ENCODE assay signal across 8 cellular contexts in the genomic region with DNA sequence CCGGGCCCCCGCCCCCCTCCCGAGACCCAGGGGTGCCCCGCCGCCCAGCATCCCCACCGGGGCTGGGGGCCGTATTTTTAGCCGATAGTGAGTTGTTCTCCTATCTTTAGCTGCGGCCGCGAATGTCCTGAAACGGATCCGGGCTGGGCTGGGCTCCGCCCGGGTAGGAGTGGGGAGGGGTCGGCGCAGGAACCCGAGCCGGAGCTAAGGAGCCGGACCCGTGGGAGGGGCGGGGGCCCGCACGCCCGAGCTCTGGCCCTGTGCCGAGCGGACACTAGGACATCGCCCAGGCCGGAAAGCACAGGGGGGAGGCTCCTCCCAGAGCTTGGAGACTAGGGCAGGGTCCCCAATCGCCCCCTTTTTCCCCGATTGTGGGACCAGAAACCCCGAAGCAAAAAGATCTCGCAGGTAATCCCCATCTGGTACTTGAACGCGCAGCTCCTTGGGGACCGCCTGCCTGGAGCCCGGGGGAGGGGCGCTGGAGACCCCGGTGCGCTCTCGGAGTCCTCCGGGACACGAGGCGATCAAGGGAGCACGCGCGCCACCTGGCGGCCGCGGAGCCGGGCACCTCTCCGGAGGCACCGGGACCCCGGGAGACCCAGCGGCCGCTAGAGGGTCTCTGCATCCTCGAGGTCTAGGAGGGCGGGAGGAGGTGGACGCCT. TPM values are rescaled to one million over a fixed set of nuclear protein-coding genes. Genes with fewer than 3 reads are reported as not detected.
DNase-seq lines count a peak whose midpoint lies in the region; ATAC-seq, FAIRE-seq and TF ChIP-seq lines count a peak whose summit lies in the region.

No MANE protein-coding gene starts in this region.

- DNase-seq in DMS153 treated with DMSO at 0.1 percent for 48 hours (lab: John Stamatoyannopoulos, UW; ENCODE audit: unreplicated experiment) (peak; percentile 62), NCI-H524 (lab: John Stamatoyannopoulos, UW) (peak; percentile 71 to 85), dedifferentiated amniotic fluid mesenchymal stem cell (ENCODE audit: extremely low spot score) (peak; percentile 47), HepG2 (ENCODE audit: low spot score) (peak; percentile 68), GOT3 (lab: John Stamatoyannopoulos, UW) (no peak)
- peak; percentile 76 for DNase-seq in activated CD4-positive, alpha-beta T cell treated with anti-CD3 and anti-CD28 coated beads, Interleukin-2, amount 50 U/mL, for 4 hours
- DNase-seq in stimulated activated CD4-positive, alpha-beta T cell treated with anti-CD3 and anti-CD28 coated beads, Interleukin-4, amount 100 ng/mL, for 24 hours: peak; percentile 81

- peak overlapping the region; percentile 75 for H3K9ac ChIP-seq in HepG2 (ENCODE audit: insufficient read depth, low read depth, low read length)

- BruUV-seq in HepG2 (replicated peaks; lab: Mats Ljungman, UMichigan): TSS peak; percentile 52

- CTCF ChIA-PET in HepG2 (lab: Yijun Ruan, JAX; ENCODE audit: low intra/inter-chr PET ratio, low total read pairs): interaction anchor here (0.7 to 4.6 kb wide), 7 partner anchors 9 to 110 kb away, joined by 3 to 139 read pairs (median 7); no protein-coding TSS in a partner anchor

- H3K4me2 ChIP-seq in HepG2 (ENCODE audit: low read depth, low read length): peak overlapping the region; percentile 88

- H3K9me3 ChIP-seq in HepG2 (ENCODE audit: low read length): no peaks in the 10 kb centered on the region

- POLR2A ChIA-PET in HepG2 (lab: Yijun Ruan, JAX): interaction anchor here (0.6 to 5.5 kb wide), 21 partner anchors 7 to 185 kb away, joined by 3 to 114 read pairs (median 7); a partner anchor contains a TSS

- 0 out of 5 replicates have a peak, but pooled peaks cover 0 to 3% of the 10 kb centered on the region in 2 experiments for H3K36me3 ChIP-seq in HepG2 (replicated peaks in 1 of 2; ENCODE audit: control insufficient read depth in 1 of 2, insufficient read depth in 2 of 2, low read length in 2 of 2)

- H4K20me1 ChIP-seq in HepG2 (ENCODE audit: insufficient read depth, low read length): peaks cover 20% of the 10 kb centered on the region; the same call in 1 of the 2 replicates

- no peak for TF ChIP-seq POLR2A in HepG2 (IDR thresholded peaks at IDR 0.05; ENCODE audit: insufficient read depth in 1 of 2, low read depth in 2 of 2, low read length in 2 of 2)

- WGBS in HepG2 (ENCODE audit: low lambda C conversion rate): 2% methylated on average over 13 of the region's 59 CpGs

- TF ChIP-seq EP300 in HepG2 (IDR thresholded peaks at IDR 0.05; ENCODE audit: low read depth in 2 of 2, low read length in 2 of 2) (no peak), HepG2 (CRISPR knock-in tag; IDR thresholded peaks at IDR 0.05; ENCODE audit: borderline replicate concordance) (no peak)

- TF ChIP-seq CTCF in HepG2 (CRISPR knock-in tag; IDR thresholded peaks at IDR 0.05): peak; percentile 96

- in situ Hi-C loops in HepG2 (cut with HindIII; ENCODE audit: extremely low pct_ligation_motif_present, low pct_unique_long_range_greater_than_20kb): loop anchor here (5.0 kb wide), 1 partner anchor 38 kb away; no protein-coding TSS in a partner anchor

- peak overlapping the region; percentile 88 to 100 (median 95) for H3K4me3 ChIP-seq in HepG2 (replicated peaks in 1 of 3; ENCODE audit: insufficient read depth in 1 of 3, low read depth in 2 of 3, low read length in 3 of 3)

- H3K27ac ChIP-seq in HepG2 (ENCODE audit: extremely low read length, insufficient read depth, low read length): peak overlapping the region; percentile 77

- ATAC-seq in HG02840 (IDR thresholded peaks at IDR 0.05; ENCODE audit: low FRiP score, unreplicated experiment) (peak; percentile 48), HepG2 (peak; percentile 73)

- peaks cover 59% of the 10 kb centered on the region for H3K4me1 ChIP-seq in HepG2 (ENCODE audit: insufficient read depth, low read length)

- no peak for FAIRE-seq in HepG2 (lab: Jason Lieb, UNC)

- no peak overlapping the region for H2AFZ ChIP-seq in HepG2 (ENCODE audit: low read length)

- intact Hi-C loops in HepG2 (cut with micrococcal nuclease; ENCODE audit: unreplicated experiment): loop anchor here (1.0 kb wide), 2 partner anchors 15 to 40 kb away; no protein-coding TSS in a partner anchor

- peaks cover 33% of the 10 kb centered on the region for H3K79me2 ChIP-seq in HepG2 (ENCODE audit: insufficient read depth, low read length)

- TF ChIP-seq RAD21 in HepG2 (CRISPR knock-in tag; IDR thresholded peaks at IDR 0.05): peak; percentile 99

- no peaks in the 10 kb centered on the region for H3K27me3 ChIP-seq in HepG2 (ENCODE audit: control insufficient read depth in 1 of 2, insufficient read depth in 2 of 2, low read length in 2 of 2)

RNA-seq across cellular contexts. Expression of a gene that starts 0.7 kb away (rescaled TPM):
- total RNA-seq in HepG2 (2016; rRNA removed; fragmentation: Illumina TruSeq; extraction: Trizol): 2.5 and 7.1 TPM in 2 replicates
- total RNA-seq in HepG2 (2016; cell fraction: cytosol; rRNA removed; fragmentation: Illumina TruSeq; extraction: Trizol; ENCODE audit: low read depth): 5.9 and 6.4 TPM in 2 replicates
- 4.5 and 5.9 TPM in 2 replicates for total RNA-seq in HepG2 (2016; cell fraction: insoluble cytoplasmic fraction; rRNA removed; fragmentation: Illumina TruSeq; extraction: Trizol)
- 10.1 and 10.2 TPM in 2 replicates for total RNA-seq in HepG2 (2016; cell fraction: membrane; rRNA removed; fragmentation: Illumina TruSeq; extraction: Trizol)
- 4.2 and 5.2 TPM in 2 replicates for total RNA-seq in HepG2 (2016; cell fraction: nucleus; rRNA removed; fragmentation: Illumina TruSeq; extraction: Trizol)
- 2.3 and 4.2 TPM in 2 replicates for polyA plus RNA-seq in HepG2 (2011; rRNA removed)
- polyA plus RNA-seq in HepG2 (2011; cell fraction: cytosol; rRNA removed): 1.4 and 1.9 TPM in 2 replicates
- polyA plus RNA-seq in HepG2 (2011; cell fraction: nucleus; rRNA removed): 8.3 and 9.7 TPM in 2 replicates
- 3.4 and 7.2 TPM in 2 replicates for polyA plus RNA-seq in HepG2 (2012)
- 2.1 and 2.6 TPM in 2 replicates for polyA plus RNA-seq in HepG2 (2016; cell fraction: cytosol; fragmentation: Illumina TruSeq; extraction: Trizol; ENCODE audit: low read depth)
- polyA plus RNA-seq in HepG2 (2016; cell fraction: insoluble cytoplasmic fraction; fragmentation: Illumina TruSeq; extraction: Trizol; ENCODE audit: low read depth): 3.3 and 4.5 TPM in 2 replicates
- polyA plus RNA-seq in HepG2 (2016; cell fraction: membrane; fragmentation: Illumina TruSeq; extraction: Trizol; ENCODE audit: low read depth): 4.0 TPM in 2 replicates
- polyA plus RNA-seq in HepG2 (2016; cell fraction: nucleus; fragmentation: Illumina TruSeq; extraction: Trizol; ENCODE audit: insufficient read depth, low read depth): 5.6 and 6.7 TPM in 2 replicates
- polyA minus RNA-seq in HepG2 (2011; rRNA and poly(A)+ RNA removed; ENCODE audit: low replicate concordance): 29.3 and 50.7 TPM in 2 replicates
- 3.2 and 5.1 TPM in 2 replicates for polyA minus RNA-seq in HepG2 (2011; cell fraction: cytosol; rRNA and poly(A)+ RNA removed)
- polyA minus RNA-seq in HepG2 (2011; cell fraction: nucleus; rRNA and poly(A)+ RNA removed): 15.8 and 18.4 TPM in 2 replicates

RNA-seq across cellular contexts. Expression of a gene that starts 18.3 kb away (rescaled TPM):
- total RNA-seq in HepG2 (2016; rRNA removed; fragmentation: Illumina TruSeq; extraction: Trizol): 30.4 and 31.0 TPM in 2 replicates
- 6.9 and 8.6 TPM in 2 replicates for total RNA-seq in HepG2 (2016; cell fraction: cytosol; rRNA removed; fragmentation: Illumina TruSeq; extraction: Trizol; ENCODE audit: low read depth)
- 30.2 and 32.5 TPM in 2 replicates for total RNA-seq in HepG2 (2016; cell fraction: insoluble cytoplasmic fraction; rRNA removed; fragmentation: Illumina TruSeq; extraction: Trizol)
- total RNA-seq in HepG2 (2016; cell fraction: membrane; rRNA removed; fragmentation: Illumina TruSeq; extraction: Trizol): 14.1 and 16.7 TPM in 2 replicates
- 22.1 and 26.8 TPM in 2 replicates for total RNA-seq in HepG2 (2016; cell fraction: nucleus; rRNA removed; fragmentation: Illumina TruSeq; extraction: Trizol)
- 20.4 and 21.0 TPM in 2 replicates for polyA plus RNA-seq in HepG2 (2011; rRNA removed)
- polyA plus RNA-seq in HepG2 (2011; cell fraction: cytosol; rRNA removed): 18.8 and 20.8 TPM in 2 replicates
- 70.3 and 70.7 TPM in 2 replicates for polyA plus RNA-seq in HepG2 (2011; cell fraction: nucleus; rRNA removed)
- 24.2 and 26.4 TPM in 2 replicates for polyA plus RNA-seq in HepG2 (2012)
- polyA plus RNA-seq in HepG2 (2016; cell fraction: cytosol; fragmentation: Illumina TruSeq; extraction: Trizol; ENCODE audit: low read depth): 3.8 and 3.9 TPM in 2 replicates
- 40.7 and 49.0 TPM in 2 replicates for polyA plus RNA-seq in HepG2 (2016; cell fraction: insoluble cytoplasmic fraction; fragmentation: Illumina TruSeq; extraction: Trizol; ENCODE audit: low read depth)
- 9.5 and 10.0 TPM in 2 replicates for polyA plus RNA-seq in HepG2 (2016; cell fraction: membrane; fragmentation: Illumina TruSeq; extraction: Trizol; ENCODE audit: low read depth)
- polyA plus RNA-seq in HepG2 (2016; cell fraction: nucleus; fragmentation: Illumina TruSeq; extraction: Trizol; ENCODE audit: insufficient read depth, low read depth): 56.7 and 57.4 TPM in 2 replicates
- 48.9 and 49.9 TPM in 2 replicates for polyA minus RNA-seq in HepG2 (2011; rRNA and poly(A)+ RNA removed; ENCODE audit: low replicate concordance)
- polyA minus RNA-seq in HepG2 (2011; cell fraction: cytosol; rRNA and poly(A)+ RNA removed): 18.2 and 18.4 TPM in 2 replicates
- polyA minus RNA-seq in HepG2 (2011; cell fraction: nucleus; rRNA and poly(A)+ RNA removed): 31.2 and 43.3 TPM in 2 replicates

RNA-seq across cellular contexts. Expression of a gene that starts 39.2 kb away (rescaled TPM):
- total RNA-seq in HepG2 (2016; rRNA removed; fragmentation: Illumina TruSeq; extraction: Trizol): 4.0 and 4.9 TPM in 2 replicates
- total RNA-seq in HepG2 (2016; cell fraction: cytosol; rRNA removed; fragmentation: Illumina TruSeq; extraction: Trizol; ENCODE audit: low read depth): 1.8 TPM in 2 replicates
- total RNA-seq in HepG2 (2016; cell fraction: insoluble cytoplasmic fraction; rRNA removed; fragmentation: Illumina TruSeq; extraction: Trizol): 2.9 and 5.0 TPM in 2 replicates
- 4.8 and 6.2 TPM in 2 replicates for total RNA-seq in HepG2 (2016; cell fraction: membrane; rRNA removed; fragmentation: Illumina TruSeq; extraction: Trizol)
- total RNA-seq in HepG2 (2016; cell fraction: nucleus; rRNA removed; fragmentation: Illumina TruSeq; extraction: Trizol): 3.5 and 3.9 TPM in 2 replicates
- polyA plus RNA-seq in HepG2 (2011; rRNA removed): 0.49 and 1.0 TPM in 2 replicates
- 0.56 and 0.79 TPM in 2 replicates for polyA plus RNA-seq in HepG2 (2011; cell fraction: cytosol; rRNA removed)
- 1.9 and 2.2 TPM in 2 replicates for polyA plus RNA-seq in HepG2 (2011; cell fraction: nucleus; rRNA removed)
- polyA plus RNA-seq in HepG2 (2012): 0.59 and 0.70 TPM in 2 replicates
- polyA plus RNA-seq in HepG2 (2016; cell fraction: cytosol; fragmentation: Illumina TruSeq; extraction: Trizol; ENCODE audit: low read depth): 1.0 and 1.4 TPM in 2 replicates
- 2.7 and 3.5 TPM in 2 replicates for polyA plus RNA-seq in HepG2 (2016; cell fraction: insoluble cytoplasmic fraction; fragmentation: Illumina TruSeq; extraction: Trizol; ENCODE audit: low read depth)
- 2.7 and 3.4 TPM in 2 replicates for polyA plus RNA-seq in HepG2 (2016; cell fraction: membrane; fragmentation: Illumina TruSeq; extraction: Trizol; ENCODE audit: low read depth)
- 6.7 TPM in 2 replicates for polyA plus RNA-seq in HepG2 (2016; cell fraction: nucleus; fragmentation: Illumina TruSeq; extraction: Trizol; ENCODE audit: insufficient read depth, low read depth)
- polyA minus RNA-seq in HepG2 (2011; rRNA and poly(A)+ RNA removed; ENCODE audit: low replicate concordance): 1.2 and 1.3 TPM in 2 replicates
- polyA minus RNA-seq in HepG2 (2011; cell fraction: cytosol; rRNA and poly(A)+ RNA removed): 0.59 and 0.79 TPM in 2 replicates
- 1.1 and 1.5 TPM in 2 replicates for polyA minus RNA-seq in HepG2 (2011; cell fraction: nucleus; rRNA and poly(A)+ RNA removed)

RNA-seq across cellular contexts. Expression of a gene that starts 53.6 kb away (rescaled TPM):
- 10.7 and 15.6 TPM in 2 replicates for total RNA-seq in HepG2 (2016; rRNA removed; fragmentation: Illumina TruSeq; extraction: Trizol)
- 2.7 and 3.5 TPM in 2 replicates for total RNA-seq in HepG2 (2016; cell fraction: cytosol; rRNA removed; fragmentation: Illumina TruSeq; extraction: Trizol; ENCODE audit: low read depth)
- 13.9 and 14.3 TPM in 2 replicates for total RNA-seq in HepG2 (2016; cell fraction: insoluble cytoplasmic fraction; rRNA removed; fragmentation: Illumina TruSeq; extraction: Trizol)
- 3.6 and 4.5 TPM in 2 replicates for total RNA-seq in HepG2 (2016; cell fraction: membrane; rRNA removed; fragmentation: Illumina TruSeq; extraction: Trizol)
- total RNA-seq in HepG2 (2016; cell fraction: nucleus; rRNA removed; fragmentation: Illumina TruSeq; extraction: Trizol): 17.7 and 18.6 TPM in 2 replicates
- polyA plus RNA-seq in HepG2 (2011; rRNA removed): 9.1 and 9.7 TPM in 2 replicates
- 6.3 and 8.1 TPM in 2 replicates for polyA plus RNA-seq in HepG2 (2011; cell fraction: cytosol; rRNA removed)
- polyA plus RNA-seq in HepG2 (2011; cell fraction: nucleus; rRNA removed): 8.7 and 12.1 TPM in 2 replicates
- polyA plus RNA-seq in HepG2 (2012): 3.3 and 4.8 TPM in 2 replicates
- polyA plus RNA-seq in HepG2 (2016; cell fraction: cytosol; fragmentation: Illumina TruSeq; extraction: Trizol; ENCODE audit: low read depth): 0.57 and 0.88 TPM in 2 replicates
- polyA plus RNA-seq in HepG2 (2016; cell fraction: insoluble cytoplasmic fraction; fragmentation: Illumina TruSeq; extraction: Trizol; ENCODE audit: low read depth): 18.2 and 18.8 TPM in 2 replicates
- polyA plus RNA-seq in HepG2 (2016; cell fraction: membrane; fragmentation: Illumina TruSeq; extraction: Trizol; ENCODE audit: low read depth): 2.6 and 3.0 TPM in 2 replicates
- 21.9 and 25.4 TPM in 2 replicates for polyA plus RNA-seq in HepG2 (2016; cell fraction: nucleus; fragmentation: Illumina TruSeq; extraction: Trizol; ENCODE audit: insufficient read depth, low read depth)
- polyA minus RNA-seq in HepG2 (2011; rRNA and poly(A)+ RNA removed; ENCODE audit: low replicate concordance): 19.5 and 152 TPM in 2 replicates
- polyA minus RNA-seq in HepG2 (2011; cell fraction: cytosol; rRNA and poly(A)+ RNA removed): 3.6 and 4.1 TPM in 2 replicates
- 11.4 and 14.9 TPM in 2 replicates for polyA minus RNA-seq in HepG2 (2011; cell fraction: nucleus; rRNA and poly(A)+ RNA removed)
